Comparison of ENCODE assay signal across 9 cellular contexts in genomic region chr3:99774467-99774866, GRCh38. TPM values are rescaled to one million over a fixed set of nuclear protein-coding genes. Genes with fewer than 3 reads are reported as not detected.
DNase-seq lines count a peak whose midpoint lies in the region; ATAC-seq and TF ChIP-seq lines count a peak whose summit lies in the region.
"Had no signal": no experiment of that assay in that cellular context is flagged by ENCODE, and none has a peak within 500 bp of the region (broad histone marks: within the 10 kb centered on the region; RNA-seq: fewer than 3 reads in every experiment).

No MANE protein-coding gene starts in this region.

- no peaks in the 10 kb centered on the region for H3K9me3 ChIP-seq in testis

- TF ChIP-seq CTCF in testis (IDR thresholded peaks at IDR 0.05) = no peak

- TF ChIP-seq POLR2A in testis (IDR thresholded peaks at IDR 0.05) = no peak

- no peaks in the 10 kb centered on the region for H3K36me3 ChIP-seq in testis (ENCODE audit: low read depth, missing control alignments)

- no peak overlapping the region for H3K4me3 ChIP-seq in testis

- no peaks in the 10 kb centered on the region for H3K4me1 ChIP-seq in testis

- WGBS in testis, 2 donors = 62 to 67% methylated on average over 2 of the region's 2 CpGs

- intact Hi-C loops in testis (cut with DNase I; ENCODE audit: low total_unique reads) = no loop called here

- no peaks in the 10 kb centered on the region for H3K27me3 ChIP-seq in testis

- ATAC-seq in GM18498 (IDR thresholded peaks at IDR 0.05; ENCODE audit: unreplicated experiment) (peak; percentile 98), GM21619 (IDR thresholded peaks at IDR 0.05; ENCODE audit: unreplicated experiment) (peak; percentile 95)

- peak; percentile 46 for DNase-seq in HPDE6-E6E7 (ENCODE audit: extremely low spot score)
- DNase-seq in foreskin melanocyte = peak; percentile 29
- DNase-seq in testis = no peak
- no peak for DNase-seq in stimulated activated CD4-positive, alpha-beta T cell treated with anti-CD3 and anti-CD28 coated beads, Interleukin-4, amount 100 ng/mL, for 1 hour
- no peak for DNase-seq in substantia nigra (lab: John Stamatoyannopoulos, UW)
- no peak for DNase-seq in DMS53 (lab: John Stamatoyannopoulos, UW)
- DNase-seq: aorta had no signal

- no peak overlapping the region for H3K27ac ChIP-seq in testis
- no peak overlapping the region for H3K27ac ChIP-seq in substantia nigra (ENCODE audit: low read depth, low read length, poor library complexity, severe bottlenecking)

RNA-seq across cellular contexts. Expression of gene CMSS1, which starts 43.2 kb away (rescaled TPM):
- total RNA-seq in testis = 10 to 100 TPM; 24.6 to 24.9 TPM
- polyA plus RNA-seq in testis (ENCODE audit: insufficient read depth, low read depth, low replicate concordance) = 47.9 TPM

Comparison
In these comparisons a context has a peak if more than half of its experiments do, and no peak if none do; other contexts are left out.
1. DNase-seq: peak in HPDE6-E6E7 (single experiment) and foreskin melanocyte (single experiment); none in testis (single experiment), stimulated activated CD4-positive, alpha-beta T cell treated with anti-CD3 and anti-CD28 coated beads, Interleukin-4, amount 100 ng/mL, for 1 hour (single experiment), substantia nigra (0 of 49) and DMS53 (single experiment).